Comparison of ENCODE assay signal across 8 cellular contexts in genomic region chrX:318068-318738, GRCh38. TPM values are rescaled to one million over a fixed set of nuclear protein-coding genes. Genes with fewer than 3 reads are reported as not detected.
A peak's percentile ranks its signal among the peaks of the same experiment; 100 is the strongest.
DNase-seq lines count a peak whose midpoint lies in the region; ATAC-seq and TF ChIP-seq lines count a peak whose summit lies in the region.

No MANE protein-coding gene starts in this region.

- peak overlapping the region; percentile 79 for H2BK120ac ChIP-seq in mesenchymal stem cell (ENCODE audit: low read depth, low read length)

- H3K4me1 Mint-ChIP-seq in activated CD4-positive, alpha-beta T cell treated with anti-CD3 and anti-CD28 coated beads for 36 hours: peaks cover 17% of the 10 kb centered on the region

- no peak for TF ChIP-seq CTCF in 22Rv1 (IDR thresholded peaks at IDR 0.05)
- TF ChIP-seq CTCF in dorsolateral prefrontal cortex (IDR thresholded peaks at IDR 0.05 in 54 of 56, conservative IDR thresholded peaks at IDR 0.05 in 2 of 56; ENCODE audit: low read depth in 1 of 56, partially characterized antibody in 56 of 56): no peak

- H3K23ac ChIP-seq in mesenchymal stem cell (ENCODE audit: low read length in 2 of 2): peak overlapping the region in 1 of 2 experiments; percentile 77

- H3K9me3 ChIP-seq in mesenchymal stem cell (ENCODE audit: control insufficient read depth, low read length): no peaks in the 10 kb centered on the region

- peak; percentile 100 for DNase-seq in activated CD4-positive, alpha-beta T cell treated with anti-CD3 and anti-CD28 coated beads for 36 hours
- peak; percentile 74 to 97 (median 93) for DNase-seq in dorsolateral prefrontal cortex
- peak; percentile 99 for DNase-seq in mesenchymal stem cell
- peak; percentile 85 for DNase-seq in stimulated activated CD8-positive, alpha-beta memory T cell treated with anti-CD3 and anti-CD28 coated beads, Interleukin-15, amount 100 ng/mL, for 24 hours (ENCODE audit: low read depth)
- DNase-seq in NCI-H69 (lab: John Stamatoyannopoulos, UW): no peak

- no peaks in the 10 kb centered on the region for H3K9me3 Mint-ChIP-seq in activated CD4-positive, alpha-beta T cell treated with anti-CD3 and anti-CD28 coated beads for 36 hours (ENCODE audit: low read depth)

- H3K4ac ChIP-seq in mesenchymal stem cell (ENCODE audit: low read depth in 1 of 2, low read length in 2 of 2): peak overlapping the region in 1 of 2 experiments; percentile 97

- peaks cover 19% of the 10 kb centered on the region for H3K4me1 ChIP-seq in mesenchymal stem cell (ENCODE audit: control insufficient read depth, insufficient read depth, low read depth, low read length)

- H3K27me3 Mint-ChIP-seq in activated CD4-positive, alpha-beta T cell treated with anti-CD3 and anti-CD28 coated beads for 36 hours: no peaks in the 10 kb centered on the region

- no peak overlapping the region for H2AK5ac ChIP-seq in mesenchymal stem cell (ENCODE audit: low read length, severe bottlenecking)

- H3K27ac Mint-ChIP-seq in activated CD4-positive, alpha-beta T cell treated with anti-CD3 and anti-CD28 coated beads for 36 hours: peak overlapping the region; percentile 99

- peak overlapping the region; percentile 44 for H2BK15ac ChIP-seq in mesenchymal stem cell (ENCODE audit: low read depth, poor library complexity, severe bottlenecking)

- intact Hi-C loops in activated CD4-positive, alpha-beta T cell treated with anti-CD3 and anti-CD28 coated beads for 36 hours (cut with DNase I, micrococcal nuclease): loop anchor here (1.0 kb wide), 3 partner anchors 35 to 1074 kb away; partner anchors contain the start of gene SLC25A6 (in 1 of the 2)
- intact Hi-C loops in dorsolateral prefrontal cortex (cut with DNase I): loop anchor here (1.0 to 5.0 kb wide), 3 partner anchors 36 to 69 kb away; partner anchors contain the start of genes PLCXD1 (in 1 of the 2) and PPP2R3B (in 1 of the 2)

- peaks cover 0 to 4% (median 0%) of the 10 kb centered on the region in 45 donors for H3K27me3 ChIP-seq in dorsolateral prefrontal cortex
- no peaks in the 10 kb centered on the region for H3K27me3 ChIP-seq in mesenchymal stem cell (ENCODE audit: control insufficient read depth in 1 of 2, insufficient read depth in 1 of 2, low read length in 2 of 2)

- peak overlapping the region; percentile 74 for H3K4me2 ChIP-seq in mesenchymal stem cell (ENCODE audit: low read length, poor library complexity, severe bottlenecking)

- peaks cover 13% of the 10 kb centered on the region for H3K36me3 Mint-ChIP-seq in activated CD4-positive, alpha-beta T cell treated with anti-CD3 and anti-CD28 coated beads for 36 hours (ENCODE audit: low read depth)

- WGBS in mesenchymal stem cell: 0% methylated on average over 57 of the region's 61 CpGs

- H3K4me3 Mint-ChIP-seq in activated CD4-positive, alpha-beta T cell treated with anti-CD3 and anti-CD28 coated beads for 36 hours: peak overlapping the region; percentile 88

- H3K36me3 ChIP-seq in mesenchymal stem cell (ENCODE audit: control insufficient read depth in 1 of 2, insufficient read depth in 2 of 2, low read depth in 1 of 2, low read length in 2 of 2): peaks cover 27 to 35% of the 10 kb centered on the region in 2 experiments

- peak overlapping the region in 1 of 2 experiments; percentile 71 for H2BK12ac ChIP-seq in mesenchymal stem cell (ENCODE audit: low read length in 2 of 2)

- H2BK5ac ChIP-seq in mesenchymal stem cell (ENCODE audit: low read depth, low read length, poor library complexity, severe bottlenecking): peak overlapping the region; percentile 89

- peak overlapping the region; percentile 96 for H4K91ac ChIP-seq in mesenchymal stem cell (ENCODE audit: low read length)

- H3K79me1 ChIP-seq in mesenchymal stem cell (replicated peaks; ENCODE audit: low read length, poor library complexity, severe bottlenecking): peaks cover 26% of the 10 kb centered on the region

- H3K9ac ChIP-seq in mesenchymal stem cell (ENCODE audit: low read length): peak overlapping the region; percentile 90

- H3K18ac ChIP-seq in mesenchymal stem cell (ENCODE audit: low read depth in 1 of 2, low read length in 2 of 2): peak overlapping the region; percentile 93 to 97

- ATAC-seq in GM19043 (IDR thresholded peaks at IDR 0.05; ENCODE audit: low read depth, unreplicated experiment) (peak; percentile 61), HG03432 (IDR thresholded peaks at IDR 0.05; ENCODE audit: unreplicated experiment) (peak; percentile 60)
- ATAC-seq in activated CD4-positive, alpha-beta T cell treated with anti-CD3 and anti-CD28 coated beads for 36 hours: peak; percentile 74

- peak overlapping the region; percentile 59 for H2AFZ ChIP-seq in mesenchymal stem cell (ENCODE audit: low read depth, low read length)

- POLR2A ChIA-PET in activated CD4-positive, alpha-beta T cell treated with anti-CD3 and anti-CD28 coated beads for 36 hours (lab: Charles Lee): no interaction called here

- peak overlapping the region in 1 of 2 experiments; percentile 95 for H3K14ac ChIP-seq in mesenchymal stem cell (ENCODE audit: low read length in 2 of 2)

- H3K4me3 ChIP-seq in dorsolateral prefrontal cortex (peak overlapping the region; percentile 36 to 100 (median 85)), mesenchymal stem cell (ENCODE audit: insufficient read depth in 1 of 2, low read depth in 1 of 2, low read length in 2 of 2) (peak overlapping the region; percentile 81 to 82)

- H3K27ac ChIP-seq in 22Rv1 (peak overlapping the region; percentile 98), dorsolateral prefrontal cortex (peak overlapping the region in 58 of 59 donors; percentile 58 to 97 (median 92)), mesenchymal stem cell (ENCODE audit: low read length, poor library complexity, severe bottlenecking) (peak overlapping the region; percentile 91)

- peak overlapping the region; percentile 69 for H4K8ac ChIP-seq in mesenchymal stem cell (ENCODE audit: low read length)

- CTCF ChIA-PET in activated CD4-positive, alpha-beta T cell treated with anti-CD3 and anti-CD28 coated beads for 36 hours (lab: Charles Lee): no interaction called here

RNA-seq across cellular contexts. Expression of gene GTPBP6, which starts 0.4 kb away (rescaled TPM):
- 10 to 100 TPM; 54.5 to 60.2 TPM for total RNA-seq in activated CD4-positive, alpha-beta T cell treated with anti-CD3 and anti-CD28 coated beads for 36 hours
- 10 to 100 TPM; 33.8 to 91.4 (median 51.5) TPM for total RNA-seq in dorsolateral prefrontal cortex
- 29.7 TPM for polyA plus RNA-seq in mesenchymal stem cell (2013, experiment 1 of 2)
- polyA plus RNA-seq in mesenchymal stem cell (2013, experiment 2 of 2): 29.8 TPM

RNA-seq across cellular contexts. Expression of gene PLCXD1, which starts 37.0 kb away (rescaled TPM):
- 100 to 1,000 TPM in 1 of 2 experiments, 10 to 100 TPM in 1; 92.8 to 127 TPM for total RNA-seq in activated CD4-positive, alpha-beta T cell treated with anti-CD3 and anti-CD28 coated beads for 36 hours
- total RNA-seq in dorsolateral prefrontal cortex: 10 to 100 TPM; 10.6 to 91.2 (median 27.8) TPM
- 15.8 TPM for polyA plus RNA-seq in mesenchymal stem cell (2013, experiment 1 of 2)
- polyA plus RNA-seq in mesenchymal stem cell (2013, experiment 2 of 2): 14.5 TPM
